Comparison of ENCODE assay signal across 18 cellular contexts in genomic region chr13:103350147-103350546, GRCh38.
DNase-seq lines count a peak whose midpoint lies in the region; ATAC-seq and TF ChIP-seq lines count a peak whose summit lies in the region.
"Had no signal": no experiment of that assay in that cellular context is flagged by ENCODE, and none has a peak within 500 bp of the region (broad histone marks: within the 10 kb centered on the region; RNA-seq: fewer than 3 reads in every experiment).

No MANE protein-coding gene starts in this region.

- ATAC-seq in Right ventricle myocardium inferior (no peak), GM23338 (no peak), HG02973 (IDR thresholded peaks at IDR 0.05; ENCODE audit: unreplicated experiment) (no peak)

- peaks cover 9% of the 10 kb centered on the region for H3K9me3 ChIP-seq in left ventricle myocardium inferior (replicated peaks)

- H3K27me3 Mint-ChIP-seq in GM23338 (ENCODE audit: insufficient read depth, low read depth, poor library complexity): no peaks in the 10 kb centered on the region
- peaks cover 7% of the 10 kb centered on the region for H3K27me3 Mint-ChIP-seq in brain
- no peaks in the 10 kb centered on the region for H3K27me3 Mint-ChIP-seq in mesothelial cell of epicardium (ENCODE audit: low read depth)
- H3K27me3 Mint-ChIP-seq in CD14-positive monocyte (ENCODE audit: low read depth in 3 of 3): peaks cover 0 to 2% (median 0%) of the 10 kb centered on the region in 3 donors
- H3K27me3 Mint-ChIP-seq: B cell; CD4-positive, alpha-beta T cell had no signal

- DNase-seq in left ventricle myocardium inferior (no peak), Right ventricle myocardium inferior (ENCODE audit: missing footprints) (no peak), GM23338 (ENCODE audit: low spot score) (no peak), mesothelial cell of epicardium (ENCODE audit: low spot score in 2 of 2, unreplicated experiment in 2 of 2) (no peak), CD14-positive monocyte (ENCODE audit: low spot score) (no peak)
- DNase-seq: CD4-positive, alpha-beta T cell; CD8-positive, alpha-beta memory T cell; DMS53; DMS79 treated with DMSO at 0.1 percent for 48 hours; GF-D8; GOT3; HFFc6 had no signal

- no peaks in the 10 kb centered on the region for H3K27me3 ChIP-seq in left ventricle myocardium inferior (ENCODE audit: low read depth)
- H3K27me3 ChIP-seq in GM23338 (ENCODE audit: insufficient read depth): no peaks in the 10 kb centered on the region
- H3K27me3 ChIP-seq: BLaER1 had no signal

- H3K27ac ChIP-seq in left ventricle myocardium inferior (replicated peaks): peak overlapping the region; percentile 69
- H3K27ac ChIP-seq in GM23338 (ENCODE audit: low read depth): 0 out of 2 replicates have a peak overlapping the region, but pooled peaks have one; percentile 51
- H3K27ac ChIP-seq: BLaER1, C4-2B had no signal

- H3K36me3 Mint-ChIP-seq in GM23338 (ENCODE audit: low read depth) (no peaks in the 10 kb centered on the region), brain (peaks cover 4% of the 10 kb centered on the region), mesothelial cell of epicardium (peaks cover 2% of the 10 kb centered on the region), CD14-positive monocyte (no peaks in the 10 kb centered on the region)
- H3K36me3 Mint-ChIP-seq: CD8-positive, alpha-beta memory T cell had no signal

- H4K20me1 ChIP-seq in GM23338 (replicated peaks; ENCODE audit: insufficient read depth): no peaks in the 10 kb centered on the region
- H4K20me1 ChIP-seq: BLaER1 had no signal

- H3K9me2 ChIP-seq in GM23338 (ENCODE audit: insufficient read depth): peaks cover 8% of the 10 kb centered on the region; the same call in 1 of the 2 replicates

- H3K79me2 ChIP-seq in GM23338 (replicated peaks; ENCODE audit: insufficient read depth): no peaks in the 10 kb centered on the region

- no peak overlapping the region for H2AFZ ChIP-seq in GM23338

- H3K4me1 Mint-ChIP-seq in GM23338: peaks cover 29% of the 10 kb centered on the region
- H3K4me1 Mint-ChIP-seq in brain: peaks cover 32% of the 10 kb centered on the region
- peaks cover 57% of the 10 kb centered on the region for H3K4me1 Mint-ChIP-seq in mesothelial cell of epicardium
- no peaks in the 10 kb centered on the region for H3K4me1 Mint-ChIP-seq in CD14-positive monocyte
- H3K4me1 Mint-ChIP-seq: B cell; CD8-positive, alpha-beta memory T cell had no signal

- intact Hi-C loops in left ventricle myocardium inferior (cut with micrococcal nuclease) (no loop called here), Right ventricle myocardium inferior (cut with DNase I) (loop anchor here (5.0 kb wide), 1 partner anchor 158 kb away; no protein-coding TSS in a partner anchor), CD14-positive monocyte (cut with micrococcal nuclease) (no loop called here)

- H3K4me3 Mint-ChIP-seq in GM23338 (no peak overlapping the region), brain (no peak overlapping the region), mesothelial cell of epicardium (no peak overlapping the region), CD14-positive monocyte (no peak overlapping the region)
- H3K4me3 Mint-ChIP-seq: B cell; CD4-positive, alpha-beta T cell; CD8-positive, alpha-beta memory T cell; HFFc6 had no signal

- 0 out of 2 replicates have a peak, but pooled peaks cover 2% of the 10 kb centered on the region for H3F3A ChIP-seq in GM23338 (replicated peaks; ENCODE audit: low read depth)

- H3K4me1 ChIP-seq in left ventricle myocardium inferior: peaks cover 30% of the 10 kb centered on the region
- H3K4me1 ChIP-seq in GM23338 (ENCODE audit: insufficient read depth): peaks cover 18% of the 10 kb centered on the region; the same call in 1 of the 2 replicates
- H3K4me1 ChIP-seq: BLaER1 had no signal

- no peaks in the 10 kb centered on the region for H3K36me3 ChIP-seq in left ventricle myocardium inferior
- H3K36me3 ChIP-seq in GM23338 (ENCODE audit: insufficient read depth): no peaks in the 10 kb centered on the region
- H3K36me3 ChIP-seq: BLaER1 had no signal

- H3K27ac Mint-ChIP-seq in GM23338 (no peak overlapping the region), brain (peak overlapping the region in 3 of 5 experiments; percentile 51 to 94 (median 80)), mesothelial cell of epicardium (peak overlapping the region; percentile 72), CD14-positive monocyte (no peak overlapping the region)
- H3K27ac Mint-ChIP-seq: B cell; CD4-positive, alpha-beta T cell; CD8-positive, alpha-beta memory T cell; HFFc6 had no signal

- H3K4me2 ChIP-seq in GM23338: peak overlapping the region; percentile 56
- H3K4me2 ChIP-seq: BLaER1 had no signal

- H3K4me3 ChIP-seq in left ventricle myocardium inferior (peak overlapping the region; percentile 10), GM23338 (peak overlapping the region; percentile 41; the same call in 1 of the 2 replicates)
- H3K4me3 ChIP-seq: BLaER1 had no signal

- TF ChIP-seq CTCF in left ventricle myocardium inferior (IDR thresholded peaks at IDR 0.05; ENCODE audit: borderline replicate concordance): no peak
- TF ChIP-seq CTCF in GM23338 (conservative IDR thresholded peaks at IDR 0.05; ENCODE audit: low read depth in 2 of 2): no peak
- TF ChIP-seq CTCF in brain (conservative IDR thresholded peaks at IDR 0.05): no peak
- TF ChIP-seq CTCF in mesothelial cell of epicardium (IDR thresholded peaks at IDR 0.05; ENCODE audit: unreplicated experiment): no peak
- TF ChIP-seq CTCF in CD14-positive monocyte (IDR thresholded peaks at IDR 0.05): no peak

- H3K9me3 Mint-ChIP-seq in GM23338: peaks cover 1% of the 10 kb centered on the region; the same call in 1 of the 3 replicates
- H3K9me3 Mint-ChIP-seq in brain: peaks cover under 1 to 17% (median 6%) of the 10 kb centered on the region in 5 experiments
- peaks cover 1% of the 10 kb centered on the region for H3K9me3 Mint-ChIP-seq in mesothelial cell of epicardium
- H3K9me3 Mint-ChIP-seq in CD14-positive monocyte: peaks cover 0 to 21% (median 3%) of the 10 kb centered on the region in 7 donors
- H3K9me3 Mint-ChIP-seq: H9 had no signal

TF ChIP-seq in GM23338, 12 proteins besides CTCF, POLR2A, EP300 and RAD21 (continues in another document):
- TF ChIP-seq POLR2AphosphoS5 (IDR thresholded peaks at IDR 0.05; ENCODE audit: low read depth) (no peak), STAT1 (IDR thresholded peaks at IDR 0.05; ENCODE audit: unreplicated experiment) (no peak), NANOG (IDR thresholded peaks at IDR 0.05; ENCODE audit: borderline replicate concordance) (no peak), EZH2 (IDR thresholded peaks at IDR 0.05; ENCODE audit: low read depth, unreplicated experiment) (no peak), REST (IDR thresholded peaks at IDR 0.05; ENCODE audit: unreplicated experiment) (no peak), ZNF331 (CRISPR knock-in tag; IDR thresholded peaks at IDR 0.05; ENCODE audit: low read depth) (no peak), JUNB (IDR thresholded peaks at IDR 0.05; ENCODE audit: unreplicated experiment) (no peak), EZH2phosphoT487 (IDR thresholded peaks at IDR 0.05; ENCODE audit: unreplicated experiment) (no peak), CREB1 (CRISPR knock-in tag; IDR thresholded peaks at IDR 0.05; ENCODE audit: low read depth) (no peak), ZNF114 (CRISPR knock-in tag; IDR thresholded peaks at IDR 0.05) (no peak)

Comparison
In these comparisons a context has a peak if more than half of its experiments do, and no peak if none do; other contexts are left out.
1. H3K27ac Mint-ChIP-seq: peak in brain (3 of 5) and mesothelial cell of epicardium (single experiment); none in GM23338 (single experiment) and CD14-positive monocyte (0 of 7).